In genomic region chr12:4271433-4272013, GRCh38 we compare ENCODE assay signal across 7 cellular contexts. TPM values are rescaled to one million over a fixed set of nuclear protein-coding genes. Genes with fewer than 3 reads are reported as not detected.
DNase-seq lines count a peak whose midpoint lies in the region; ATAC-seq and TF ChIP-seq lines count a peak whose summit lies in the region.

No MANE protein-coding gene starts in this region.

- 0 to 1% methylated on average over 30 to 31 of the region's 31 CpGs for WGBS in esophagus, 2 donors

- H3K4me1 ChIP-seq in esophagus (ENCODE audit: control insufficient read depth in 2 of 2, insufficient read depth in 2 of 2, low read length in 1 of 2) (peaks cover 4 to 12% of the 10 kb centered on the region in 2 donors), rectal smooth muscle tissue (ENCODE audit: control insufficient read depth, insufficient read depth, low read length) (peaks cover 13% of the 10 kb centered on the region)

- peak; percentile 82 for DNase-seq in T-helper 2 cell treated with Interferon-gamma antibody and Interleukin-4, amounts not matched to agents 5 μg/mL and 100 μg/mL, for 36 hours (ENCODE audit: low spot score)
- no peak for DNase-seq in activated effector memory CD4-positive, alpha-beta T cell treated with Interleukin-2 at 50 U/mL for 16 hours
- DNase-seq in GF-D8 (lab: John Stamatoyannopoulos, UW): no peak

- H3K36me3 Mint-ChIP-seq in T-helper 2 cell treated with Interferon-gamma antibody and Interleukin-4, amounts not matched to agents 5 μg/mL and 100 μg/mL, for 36 hours (ENCODE audit: low read depth): peaks cover 24% of the 10 kb centered on the region

- no peaks in the 10 kb centered on the region for H3K9me3 Mint-ChIP-seq in T-helper 2 cell treated with Interferon-gamma antibody and Interleukin-4, amounts not matched to agents 5 μg/mL and 100 μg/mL, for 36 hours

- H3K27ac ChIP-seq in esophagus (ENCODE audit: low read depth in 2 of 2, low read length in 1 of 2) (peak overlapping the region; percentile 86 to 90), rectal smooth muscle tissue (ENCODE audit: low read depth, low read length) (peak overlapping the region; percentile 85)

- peak overlapping the region; percentile 35 to 53 for H3K4me3 ChIP-seq in esophagus (ENCODE audit: low read depth in 1 of 2, low read length in 2 of 2)
- H3K4me3 ChIP-seq in rectal smooth muscle tissue (ENCODE audit: low read length): peak overlapping the region; percentile 56

- peak overlapping the region; percentile 50 for H3K9ac ChIP-seq in rectal smooth muscle tissue (ENCODE audit: low read length)

- H3K27me3 Mint-ChIP-seq in T-helper 2 cell treated with Interferon-gamma antibody and Interleukin-4, amounts not matched to agents 5 μg/mL and 100 μg/mL, for 36 hours (ENCODE audit: low read depth): peaks cover 15% of the 10 kb centered on the region

- no peaks in the 10 kb centered on the region for H3K9me3 ChIP-seq in esophagus (ENCODE audit: control insufficient read depth in 2 of 2, insufficient read depth in 1 of 2, low read depth in 1 of 2, low read length in 1 of 2)

- peaks cover 23% of the 10 kb centered on the region for H3K4me1 Mint-ChIP-seq in T-helper 2 cell treated with Interferon-gamma antibody and Interleukin-4, amounts not matched to agents 5 μg/mL and 100 μg/mL, for 36 hours (ENCODE audit: low read depth)

- H3K27me3 ChIP-seq in esophagus (ENCODE audit: control insufficient read depth in 1 of 2, insufficient read depth in 2 of 2, low read length in 2 of 2) (peaks cover 0 to 7% of the 10 kb centered on the region in 2 donors), rectal smooth muscle tissue (ENCODE audit: control insufficient read depth, insufficient read depth, low read length) (no peaks in the 10 kb centered on the region)

- H3K4me3 Mint-ChIP-seq in T-helper 2 cell treated with Interferon-gamma antibody and Interleukin-4, amounts not matched to agents 5 μg/mL and 100 μg/mL, for 36 hours: peak overlapping the region; percentile 93

- H3K36me3 ChIP-seq in esophagus (ENCODE audit: control insufficient read depth in 2 of 2, insufficient read depth in 2 of 2, low read length in 1 of 2): no peaks in the 10 kb centered on the region
- no peaks in the 10 kb centered on the region for H3K36me3 ChIP-seq in rectal smooth muscle tissue (ENCODE audit: control insufficient read depth, insufficient read depth, low read length)

- peak; percentile 42 for TF ChIP-seq POLR2A in GM18505 (IDR thresholded peaks at IDR 0.05; ENCODE audit: borderline replicate concordance, extremely low read depth, insufficient read depth, insufficient read length)

- no peak for ATAC-seq in GM18505 (IDR thresholded peaks at IDR 0.05; ENCODE audit: unreplicated experiment)
- ATAC-seq in HG02623 (IDR thresholded peaks at IDR 0.05; ENCODE audit: unreplicated experiment): peak; percentile 3

- peak overlapping the region; percentile 100 for H3K27ac Mint-ChIP-seq in T-helper 2 cell treated with Interferon-gamma antibody and Interleukin-4, amounts not matched to agents 5 μg/mL and 100 μg/mL, for 36 hours

RNA-seq across cellular contexts. Expression of gene CCND2, which starts 2.0 kb away (rescaled TPM):
- polyA plus RNA-seq in esophagus: 1 to 10 TPM; 5.7 to 6.1 TPM

RNA-seq across cellular contexts. Expression of gene TIGAR, which starts 49.5 kb away (rescaled TPM):
- polyA plus RNA-seq in esophagus: 1 to 10 TPM; 2.4 to 5.3 TPM
